ENCODE assay signal across 8 cellular contexts in the genomic region with DNA sequence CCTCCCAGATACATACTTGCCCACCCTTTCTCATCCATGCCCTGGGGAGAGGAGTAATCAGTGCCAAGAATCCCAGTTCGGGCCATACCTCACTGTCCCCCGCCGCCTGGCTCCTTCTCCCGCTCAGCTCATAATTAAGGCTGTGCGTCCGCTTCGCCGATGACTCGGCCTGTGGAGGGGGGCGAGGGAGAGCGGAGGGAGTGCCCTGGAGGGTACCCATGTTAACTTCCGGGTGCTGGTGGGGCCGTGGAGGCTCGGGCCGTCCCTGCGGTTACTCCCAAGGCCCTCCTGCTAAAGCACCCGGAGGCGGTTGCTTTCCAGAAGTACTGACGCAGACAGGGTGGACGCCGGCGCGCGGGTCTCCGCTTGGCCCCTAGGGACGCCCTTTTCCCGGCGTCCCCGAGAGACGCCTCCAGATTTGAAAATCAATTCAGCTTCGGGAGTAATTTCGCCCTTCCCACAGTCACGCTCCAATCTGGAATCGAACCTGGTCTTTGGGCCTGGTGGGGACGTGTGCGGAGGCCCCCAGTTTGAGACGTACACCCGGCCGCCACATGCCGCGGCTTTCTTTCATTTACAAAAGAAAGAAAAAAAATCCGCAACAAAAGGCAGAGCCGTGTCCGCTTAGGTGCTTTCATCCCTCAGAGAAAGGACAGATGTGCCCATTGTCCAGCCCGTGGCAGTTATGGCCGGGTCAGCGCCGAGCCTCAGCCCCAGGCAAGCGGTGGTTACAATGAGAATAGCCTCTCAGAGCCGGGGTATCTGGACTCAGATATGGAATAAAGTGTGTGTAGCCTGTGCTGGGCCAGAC. TPM values are rescaled to one million over a fixed set of nuclear protein-coding genes. Genes with fewer than 3 reads are reported as not detected.
DNase-seq lines count a peak whose midpoint lies in the region; ATAC-seq lines count a peak whose summit lies in the region.

No MANE protein-coding gene starts in this region.

- H3K27ac ChIP-seq in BLaER1 treated with 17β-estradiol and CSF1 and Interleukin-3, amounts not matched to agents 10 nM and 100 nM: no peak overlapping the region

- H3K9ac ChIP-seq in BLaER1 treated with 17β-estradiol and CSF1 and Interleukin-3, amounts not matched to agents 10 nM and 100 nM: peak overlapping the region in 1 of 11 experiments; percentile 72; a peak in 1 of 22 replicates

- peaks cover 38 to 70% (median 57%) of the 10 kb centered on the region in 11 experiments for H3K9me3 ChIP-seq in BLaER1 treated with 17β-estradiol and CSF1 and Interleukin-3, amounts not matched to agents 10 nM and 100 nM (replicated peaks in 1 of 11)

- no peak overlapping the region for H3K27ac Mint-ChIP-seq in effector memory CD8-positive, alpha-beta T cell
- H3K27ac Mint-ChIP-seq in natural killer cell treated with Interleukin-12 subunit alpha and Interleukin-12 subunit beta and Interleukin-15 and Interleukin-18, amount 100 ng/mL, for 72 hours: no peak overlapping the region

- peak; percentile 80 for DNase-seq in NCI-H146 (lab: John Stamatoyannopoulos, UW)
- no peak for DNase-seq in effector memory CD8-positive, alpha-beta T cell
- peak; percentile 59 for DNase-seq in natural killer cell treated with Interleukin-12 subunit alpha and Interleukin-12 subunit beta and Interleukin-15 and Interleukin-18, amount 100 ng/mL, for 72 hours (ENCODE audit: low spot score)
- DNase-seq in H4 (ENCODE audit: low spot score): no peak
- DNase-seq in cerebellar nuclear complex (lab: John Stamatoyannopoulos, UW): no peak
- DNase-seq in occipital lobe (lab: John Stamatoyannopoulos, UW): no peak

- ATAC-seq in effector memory CD8-positive, alpha-beta T cell (replicated peaks): no peak
- peak in 1 of 2 donors; percentile 10 for ATAC-seq in natural killer cell treated with Interleukin-12 subunit alpha and Interleukin-12 subunit beta and Interleukin-15 and Interleukin-18, amount 100 ng/mL, for 72 hours
- no peak for ATAC-seq in HG02610 (IDR thresholded peaks at IDR 0.05; ENCODE audit: unreplicated experiment)

- H3K36me3 Mint-ChIP-seq in effector memory CD8-positive, alpha-beta T cell (ENCODE audit: insufficient read depth): peaks cover 26% of the 10 kb centered on the region
- no peaks in the 10 kb centered on the region for H3K36me3 Mint-ChIP-seq in natural killer cell treated with Interleukin-12 subunit alpha and Interleukin-12 subunit beta and Interleukin-15 and Interleukin-18, amount 100 ng/mL, for 72 hours

- H3K27me3 ChIP-seq in BLaER1 treated with 17β-estradiol and CSF1 and Interleukin-3, amounts not matched to agents 10 nM and 100 nM: peaks cover 99 to 100% (median 100%) of the 10 kb centered on the region in 11 experiments

- H3K4me1 ChIP-seq in BLaER1 treated with 17β-estradiol and CSF1 and Interleukin-3, amounts not matched to agents 10 nM and 100 nM: peaks cover 8 to 20% (median 15%) of the 10 kb centered on the region in 10 experiments

- H3K4me3 Mint-ChIP-seq in effector memory CD8-positive, alpha-beta T cell: peak overlapping the region; percentile 69 to 71
- no peak overlapping the region for H3K4me3 Mint-ChIP-seq in natural killer cell treated with Interleukin-12 subunit alpha and Interleukin-12 subunit beta and Interleukin-15 and Interleukin-18, amount 100 ng/mL, for 72 hours

- H4K20me1 ChIP-seq in BLaER1 treated with 17β-estradiol and CSF1 and Interleukin-3, amounts not matched to agents 10 nM and 100 nM: peaks cover 0 to 28% (median 15%) of the 10 kb centered on the region in 11 experiments; a peak in 9 of 22 replicates

- H3K4me1 Mint-ChIP-seq in effector memory CD8-positive, alpha-beta T cell (ENCODE audit: low read depth in 2 of 2): peaks cover 18 to 20% of the 10 kb centered on the region in 2 donors
- H3K4me1 Mint-ChIP-seq in natural killer cell treated with Interleukin-12 subunit alpha and Interleukin-12 subunit beta and Interleukin-15 and Interleukin-18, amount 100 ng/mL, for 72 hours (ENCODE audit: low read depth in 2 of 2): peaks cover 0 to 16% of the 10 kb centered on the region in 2 donors

- H3K4me3 ChIP-seq in BLaER1 treated with 17β-estradiol and CSF1 and Interleukin-3, amounts not matched to agents 10 nM and 100 nM: peak overlapping the region; percentile 62 to 74 (median 69)

- H3K36me3 ChIP-seq in BLaER1 treated with 17β-estradiol and CSF1 and Interleukin-3, amounts not matched to agents 10 nM and 100 nM: no peaks in the 10 kb centered on the region

- peaks cover 85 to 94% of the 10 kb centered on the region in 2 donors for H3K27me3 Mint-ChIP-seq in effector memory CD8-positive, alpha-beta T cell
- H3K27me3 Mint-ChIP-seq in natural killer cell treated with Interleukin-12 subunit alpha and Interleukin-12 subunit beta and Interleukin-15 and Interleukin-18, amount 100 ng/mL, for 72 hours: peaks cover 56 to 61% of the 10 kb centered on the region in 2 donors

- no peaks in the 10 kb centered on the region for H3K9me3 Mint-ChIP-seq in effector memory CD8-positive, alpha-beta T cell
- H3K9me3 Mint-ChIP-seq in natural killer cell treated with Interleukin-12 subunit alpha and Interleukin-12 subunit beta and Interleukin-15 and Interleukin-18, amount 100 ng/mL, for 72 hours: no peaks in the 10 kb centered on the region

- H3K4me2 ChIP-seq in BLaER1 treated with 17β-estradiol and CSF1 and Interleukin-3, amounts not matched to agents 10 nM and 100 nM: peak overlapping the region; percentile 81 to 100 (median 98)

RNA-seq across cellular contexts. Expression of a gene that starts 1.0 kb away (rescaled TPM):
- total RNA-seq in natural killer cell treated with Interleukin-12 subunit alpha and Interleukin-12 subunit beta and Interleukin-15 and Interleukin-18, amount 100 ng/mL, for 72 hours: not detected
- 0.10 TPM in 1 of 2 replicates, not detected in the other for total RNA-seq in H4 (2014; rRNA removed; shearing (Covaris generic))
- total RNA-seq in occipital lobe: not detected

Comparison
In these comparisons a context has a peak if more than half of its experiments do, and no peak if none do; other contexts are left out.
1. DNase-seq: peak in NCI-H146 (single experiment) and natural killer cell treated with Interleukin-12 subunit alpha and Interleukin-12 subunit beta and Interleukin-15 and Interleukin-18, amount 100 ng/mL, for 72 hours (single experiment); none in effector memory CD8-positive, alpha-beta T cell (0 of 3), H4 (single experiment), cerebellar nuclear complex (0 of 2) and occipital lobe (single experiment).